Comparison of ENCODE assay signal across 8 cellular contexts in genomic region chr17:82497483-82498405, GRCh38. TPM values are rescaled to one million over a fixed set of nuclear protein-coding genes. Genes with fewer than 3 reads are reported as not detected.
DNase-seq lines count a peak whose midpoint lies in the region; ATAC-seq and TF ChIP-seq lines count a peak whose summit lies in the region.

No MANE protein-coding gene starts in this region.

- no peak for TF ChIP-seq CTCF in brain (conservative IDR thresholded peaks at IDR 0.05)

- DNase-seq in NCI-H2171 treated with DMSO at 0.1 percent for 48 hours (lab: John Stamatoyannopoulos, UW) (peak; percentile 64), NCI-H2171 (lab: John Stamatoyannopoulos, UW) (no peak), T-cell (peak in 30 of 34 experiments; percentile 10 to 53 (median 32)), iris pigment epithelial cell (ENCODE audit: low read depth) (peak; percentile 92)
- DNase-seq in stimulated activated CD4-positive, alpha-beta T cell treated with anti-CD3 and anti-CD28 coated beads, Interleukin-12 subunit alpha, Interleukin-12 subunit beta, amount 100 ng/mL, for 48 hours (ENCODE audit: low read depth in 2 of 3, low spot score in 1 of 3) = peak; percentile 11 to 20 (median 14)

- H3K27me3 Mint-ChIP-seq in T-cell = peaks cover 0 to 3% of the 10 kb centered on the region in 2 donors
- no peaks in the 10 kb centered on the region for H3K27me3 Mint-ChIP-seq in brain

- H3K4me3 Mint-ChIP-seq in T-cell = peak overlapping the region; percentile 81 to 88 (median 85)
- peak overlapping the region; percentile 91 to 95 (median 92) for H3K4me3 Mint-ChIP-seq in brain

- POLR2A ChIA-PET in T-cell (lab: Charles Lee) = no interaction called here

- H3K9me3 Mint-ChIP-seq in T-cell = no peaks in the 10 kb centered on the region
- peaks cover 0 to 8% (median 0%) of the 10 kb centered on the region in 5 experiments for H3K9me3 Mint-ChIP-seq in brain

- CTCF ChIA-PET in T-cell (lab: Charles Lee) = interaction anchor here in 1 of 2 donors (1.0 kb wide), 1 partner anchor 21 kb away, joined by 3 read pairs; no protein-coding TSS in a partner anchor

- peak overlapping the region; percentile 89 to 91 for H3K27ac Mint-ChIP-seq in T-cell
- H3K27ac Mint-ChIP-seq in brain = peak overlapping the region; percentile 92 to 98 (median 97)

- H3K4me1 Mint-ChIP-seq in T-cell (peaks cover 16 to 23% (median 20%) of the 10 kb centered on the region in 3 donors), brain (peaks cover 39% of the 10 kb centered on the region)

- ATAC-seq in HG03521 (IDR thresholded peaks at IDR 0.05; ENCODE audit: unreplicated experiment) (peak; percentile 12), T-cell (replicated peaks in 1 of 4) (peak; percentile 41 to 54 (median 52)), HG03097 (IDR thresholded peaks at IDR 0.05; ENCODE audit: low FRiP score, unreplicated experiment) (no peak)

- H3K36me3 Mint-ChIP-seq in T-cell (no peaks in the 10 kb centered on the region), brain (no peaks in the 10 kb centered on the region)

RNA-seq across cellular contexts. Expression of gene FOXK2, which starts 21.8 kb away (rescaled TPM):
- 10 to 100 TPM; 45.8 to 65.5 (median 61.9) TPM for total RNA-seq in T-cell
- polyA plus RNA-seq in brain (ENCODE audit: insufficient read depth, low read depth, low replicate concordance) = 44.0 TPM

RNA-seq across cellular contexts. Expression of gene NARF, which starts 39.2 kb away (rescaled TPM):
- 100 to 1,000 TPM in 3 of 5 donors, 10 to 100 TPM in 2; 85.7 to 113 (median 101) TPM for total RNA-seq in T-cell
- 79.8 TPM for polyA plus RNA-seq in brain (ENCODE audit: insufficient read depth, low read depth, low replicate concordance)

RNA-seq across cellular contexts. Expression of gene CYBC1, which starts 47.2 kb away (rescaled TPM):
- 100 to 1,000 TPM; 148 to 274 (median 262) TPM for total RNA-seq in T-cell
- polyA plus RNA-seq in brain (ENCODE audit: insufficient read depth, low read depth, low replicate concordance) = 116 TPM
